In the genomic region with DNA sequence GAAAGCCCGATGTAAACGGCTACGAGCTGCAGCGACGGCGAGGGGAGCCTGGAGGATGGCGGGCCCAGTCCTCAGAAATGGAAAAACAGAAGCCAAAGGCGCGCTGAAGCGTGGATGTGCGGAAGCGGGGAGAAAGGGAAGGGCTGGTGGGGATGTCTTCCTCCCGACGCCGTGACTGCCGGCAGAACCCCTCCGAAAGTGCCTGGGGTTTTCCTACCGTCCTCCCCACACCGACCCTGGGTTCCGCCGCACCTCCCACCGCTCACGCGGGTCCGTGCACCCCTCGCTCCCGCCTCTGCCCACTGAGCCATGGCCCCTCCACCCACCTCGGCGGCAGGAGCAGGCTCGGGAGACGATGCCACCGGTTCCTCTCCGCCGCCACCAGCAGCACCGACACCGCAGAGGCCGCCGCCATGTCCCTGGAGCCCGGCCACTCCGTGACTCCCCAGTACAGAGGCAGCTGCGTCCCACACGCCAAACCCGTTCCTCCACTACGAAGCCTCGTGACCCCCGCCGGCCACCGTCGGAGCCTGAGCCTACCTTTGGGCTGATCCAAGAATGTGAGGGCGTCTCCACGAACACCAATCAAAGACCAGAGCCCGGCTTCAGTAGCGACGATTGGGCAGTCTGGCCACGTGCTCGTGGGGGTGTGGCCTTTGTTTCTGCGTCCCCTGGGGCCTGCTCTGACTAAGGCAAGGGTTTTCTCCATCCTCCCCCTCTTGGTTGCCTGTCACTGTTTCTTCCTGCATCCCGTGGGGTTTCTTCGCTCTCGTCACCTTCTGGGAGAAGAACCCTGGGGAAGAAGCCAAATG, we compare ENCODE assay signal across 1 cellular context.
TF ChIP-seq lines count a peak whose summit lies in the region.

A gene (minus strand): TSS at position 471 of the 812 bp plus-strand sequence. CDS start 56 bp downstream, at position 415.

TF ChIP-seq in HepG2, 621 proteins besides CTCF, POLR2A, EP300 and RAD21 (continued from another document and continues in another):
- peak; percentile 57; the same call in 1 of the 2 replicates for TF ChIP-seq ZNF253 (CRISPR knock-in tag; IDR thresholded peaks at IDR 0.05; ENCODE audit: borderline replicate concordance)
- peak; percentile 73; the same call in 1 of the 2 replicates for TF ChIP-seq ZNF761 (CRISPR knock-in tag; conservative IDR thresholded peaks at IDR 0.05)
- TF ChIP-seq MLLT10 (CRISPR knock-in tag; IDR thresholded peaks at IDR 0.05), result no peak
- TF ChIP-seq, protein P1, sequence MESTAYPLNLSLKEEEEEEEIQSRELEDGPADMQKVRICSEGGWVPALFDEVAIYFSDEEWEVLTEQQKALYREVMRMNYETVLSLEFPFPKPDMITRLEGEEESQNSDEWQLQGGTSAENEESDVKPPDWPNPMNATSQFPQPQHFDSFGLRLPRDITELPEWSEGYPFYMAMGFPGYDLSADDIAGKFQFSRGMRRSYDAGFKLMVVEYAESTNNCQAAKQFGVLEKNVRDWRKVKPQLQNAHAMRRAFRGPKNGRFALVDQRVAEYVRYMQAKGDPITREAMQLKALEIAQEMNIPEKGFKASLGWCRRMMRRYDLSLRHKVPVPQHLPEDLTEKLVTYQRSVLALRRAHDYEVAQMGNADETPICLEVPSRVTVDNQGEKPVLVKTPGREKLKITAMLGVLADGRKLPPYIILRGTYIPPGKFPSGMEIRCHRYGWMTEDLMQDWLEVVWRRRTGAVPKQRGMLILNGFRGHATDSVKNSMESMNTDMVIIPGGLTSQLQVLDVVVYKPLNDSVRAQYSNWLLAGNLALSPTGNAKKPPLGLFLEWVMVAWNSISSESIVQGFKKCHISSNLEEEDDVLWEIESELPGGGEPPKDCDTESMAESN (CRISPR knock-in tag; conservative IDR thresholded peaks at IDR 0.05), result peak; percentile 79
- peak; percentile 71; the same call in 1 of the 2 replicates for TF ChIP-seq ZNF788 (CRISPR knock-in tag; IDR thresholded peaks at IDR 0.05; ENCODE audit: borderline replicate concordance)
- TF ChIP-seq PAX8 (CRISPR knock-in tag; IDR thresholded peaks at IDR 0.05; ENCODE audit: borderline replicate concordance), result no peak
- TF ChIP-seq HMG20B (CRISPR knock-in tag; conservative IDR thresholded peaks at IDR 0.05), result no peak
- no peak for TF ChIP-seq ZNF841 (CRISPR knock-in tag; IDR thresholded peaks at IDR 0.05; ENCODE audit: borderline replicate concordance)
- TF ChIP-seq, protein P2, sequence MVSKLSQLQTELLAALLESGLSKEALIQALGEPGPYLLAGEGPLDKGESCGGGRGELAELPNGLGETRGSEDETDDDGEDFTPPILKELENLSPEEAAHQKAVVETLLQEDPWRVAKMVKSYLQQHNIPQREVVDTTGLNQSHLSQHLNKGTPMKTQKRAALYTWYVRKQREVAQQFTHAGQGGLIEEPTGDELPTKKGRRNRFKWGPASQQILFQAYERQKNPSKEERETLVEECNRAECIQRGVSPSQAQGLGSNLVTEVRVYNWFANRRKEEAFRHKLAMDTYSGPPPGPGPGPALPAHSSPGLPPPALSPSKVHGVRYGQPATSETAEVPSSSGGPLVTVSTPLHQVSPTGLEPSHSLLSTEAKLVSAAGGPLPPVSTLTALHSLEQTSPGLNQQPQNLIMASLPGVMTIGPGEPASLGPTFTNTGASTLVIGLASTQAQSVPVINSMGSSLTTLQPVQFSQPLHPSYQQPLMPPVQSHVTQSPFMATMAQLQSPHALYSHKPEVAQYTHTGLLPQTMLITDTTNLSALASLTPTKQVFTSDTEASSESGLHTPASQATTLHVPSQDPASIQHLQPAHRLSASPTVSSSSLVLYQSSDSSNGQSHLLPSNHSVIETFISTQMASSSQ (IDR thresholded peaks at IDR 0.05; ENCODE audit: low read depth), result no peak
- TF ChIP-seq, protein P2 (CRISPR knock-in tag; IDR thresholded peaks at IDR 0.05; ENCODE audit: borderline replicate concordance), result peak; percentile 61; the same call in 1 of the 2 replicates
- TF ChIP-seq REPIN1 (CRISPR knock-in tag; IDR thresholded peaks at IDR 0.05; ENCODE audit: borderline replicate concordance, low read depth), result peak; percentile 89
- TF ChIP-seq, protein P3, sequence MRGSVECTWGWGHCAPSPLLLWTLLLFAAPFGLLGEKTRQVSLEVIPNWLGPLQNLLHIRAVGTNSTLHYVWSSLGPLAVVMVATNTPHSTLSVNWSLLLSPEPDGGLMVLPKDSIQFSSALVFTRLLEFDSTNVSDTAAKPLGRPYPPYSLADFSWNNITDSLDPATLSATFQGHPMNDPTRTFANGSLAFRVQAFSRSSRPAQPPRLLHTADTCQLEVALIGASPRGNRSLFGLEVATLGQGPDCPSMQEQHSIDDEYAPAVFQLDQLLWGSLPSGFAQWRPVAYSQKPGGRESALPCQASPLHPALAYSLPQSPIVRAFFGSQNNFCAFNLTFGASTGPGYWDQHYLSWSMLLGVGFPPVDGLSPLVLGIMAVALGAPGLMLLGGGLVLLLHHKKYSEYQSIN (CRISPR knock-in tag; IDR thresholded peaks at IDR 0.05; ENCODE audit: borderline replicate concordance), result no peak
- TF ChIP-seq ZNF616 (CRISPR knock-in tag; IDR thresholded peaks at IDR 0.05; ENCODE audit: low read depth), result peak; percentile 92
- TF ChIP-seq, protein P4, sequence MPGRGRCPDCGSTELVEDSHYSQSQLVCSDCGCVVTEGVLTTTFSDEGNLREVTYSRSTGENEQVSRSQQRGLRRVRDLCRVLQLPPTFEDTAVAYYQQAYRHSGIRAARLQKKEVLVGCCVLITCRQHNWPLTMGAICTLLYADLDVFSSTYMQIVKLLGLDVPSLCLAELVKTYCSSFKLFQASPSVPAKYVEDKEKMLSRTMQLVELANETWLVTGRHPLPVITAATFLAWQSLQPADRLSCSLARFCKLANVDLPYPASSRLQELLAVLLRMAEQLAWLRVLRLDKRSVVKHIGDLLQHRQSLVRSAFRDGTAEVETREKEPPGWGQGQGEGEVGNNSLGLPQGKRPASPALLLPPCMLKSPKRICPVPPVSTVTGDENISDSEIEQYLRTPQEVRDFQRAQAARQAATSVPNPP (CRISPR knock-in tag; IDR thresholded peaks at IDR 0.05), result peak; percentile 90
- peak; percentile 64; the same call in 1 of the 2 replicates for TF ChIP-seq CREB1 (IDR thresholded peaks at IDR 0.05)
- no peak for TF ChIP-seq CREB1 (CRISPR knock-in tag; IDR thresholded peaks at IDR 0.05)
- TF ChIP-seq SMAD3 (CRISPR knock-in tag; IDR thresholded peaks at IDR 0.05), result no peak; the same call in 1 of the 2 replicates
- peak; percentile 26; the same call in 1 of the 2 replicates for TF ChIP-seq ZNF703 (CRISPR knock-in tag; IDR thresholded peaks at IDR 0.05; ENCODE audit: borderline replicate concordance)
- TF ChIP-seq, protein P5, sequence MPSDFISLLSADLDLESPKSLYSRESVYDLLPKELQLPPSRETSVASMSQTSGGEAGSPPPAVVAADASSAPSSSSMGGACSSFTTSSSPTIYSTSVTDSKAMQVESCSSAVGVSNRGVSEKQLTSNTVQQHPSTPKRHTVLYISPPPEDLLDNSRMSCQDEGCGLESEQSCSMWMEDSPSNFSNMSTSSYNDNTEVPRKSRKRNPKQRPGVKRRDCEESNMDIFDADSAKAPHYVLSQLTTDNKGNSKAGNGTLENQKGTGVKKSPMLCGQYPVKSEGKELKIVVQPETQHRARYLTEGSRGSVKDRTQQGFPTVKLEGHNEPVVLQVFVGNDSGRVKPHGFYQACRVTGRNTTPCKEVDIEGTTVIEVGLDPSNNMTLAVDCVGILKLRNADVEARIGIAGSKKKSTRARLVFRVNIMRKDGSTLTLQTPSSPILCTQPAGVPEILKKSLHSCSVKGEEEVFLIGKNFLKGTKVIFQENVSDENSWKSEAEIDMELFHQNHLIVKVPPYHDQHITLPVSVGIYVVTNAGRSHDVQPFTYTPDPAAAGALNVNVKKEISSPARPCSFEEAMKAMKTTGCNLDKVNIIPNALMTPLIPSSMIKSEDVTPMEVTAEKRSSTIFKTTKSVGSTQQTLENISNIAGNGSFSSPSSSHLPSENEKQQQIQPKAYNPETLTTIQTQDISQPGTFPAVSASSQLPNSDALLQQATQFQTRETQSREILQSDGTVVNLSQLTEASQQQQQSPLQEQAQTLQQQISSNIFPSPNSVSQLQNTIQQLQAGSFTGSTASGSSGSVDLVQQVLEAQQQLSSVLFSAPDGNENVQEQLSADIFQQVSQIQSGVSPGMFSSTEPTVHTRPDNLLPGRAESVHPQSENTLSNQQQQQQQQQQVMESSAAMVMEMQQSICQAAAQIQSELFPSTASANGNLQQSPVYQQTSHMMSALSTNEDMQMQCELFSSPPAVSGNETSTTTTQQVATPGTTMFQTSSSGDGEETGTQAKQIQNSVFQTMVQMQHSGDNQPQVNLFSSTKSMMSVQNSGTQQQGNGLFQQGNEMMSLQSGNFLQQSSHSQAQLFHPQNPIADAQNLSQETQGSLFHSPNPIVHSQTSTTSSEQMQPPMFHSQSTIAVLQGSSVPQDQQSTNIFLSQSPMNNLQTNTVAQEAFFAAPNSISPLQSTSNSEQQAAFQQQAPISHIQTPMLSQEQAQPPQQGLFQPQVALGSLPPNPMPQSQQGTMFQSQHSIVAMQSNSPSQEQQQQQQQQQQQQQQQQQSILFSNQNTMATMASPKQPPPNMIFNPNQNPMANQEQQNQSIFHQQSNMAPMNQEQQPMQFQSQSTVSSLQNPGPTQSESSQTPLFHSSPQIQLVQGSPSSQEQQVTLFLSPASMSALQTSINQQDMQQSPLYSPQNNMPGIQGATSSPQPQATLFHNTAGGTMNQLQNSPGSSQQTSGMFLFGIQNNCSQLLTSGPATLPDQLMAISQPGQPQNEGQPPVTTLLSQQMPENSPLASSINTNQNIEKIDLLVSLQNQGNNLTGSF (CRISPR knock-in tag; IDR thresholded peaks at IDR 0.05), result no peak
- no peak for TF ChIP-seq MAFG (CRISPR knock-in tag; IDR thresholded peaks at IDR 0.05)
- peak; percentile 75 for TF ChIP-seq MED1 (CRISPR knock-in tag; IDR thresholded peaks at IDR 0.05)
- TF ChIP-seq ZNF501 (CRISPR knock-in tag; IDR thresholded peaks at IDR 0.05), result peak; percentile 97
- no peak for TF ChIP-seq SUZ12 (IDR thresholded peaks at IDR 0.05; ENCODE audit: low read depth, low read length)
- TF ChIP-seq ZBTB7A (CRISPR knock-in tag; IDR thresholded peaks at IDR 0.05), result no peak
- peak; percentile 100 for TF ChIP-seq ZMYM4 (CRISPR knock-in tag; IDR thresholded peaks at IDR 0.05)
- TF ChIP-seq NR1H2 (CRISPR knock-in tag; IDR thresholded peaks at IDR 0.05; ENCODE audit: borderline replicate concordance, low read depth), result no peak
- peak; percentile 65 for TF ChIP-seq FOSL2 (CRISPR knock-in tag; IDR thresholded peaks at IDR 0.05)
- TF ChIP-seq ZNF430 (CRISPR knock-in tag; IDR thresholded peaks at IDR 0.05), result peak; percentile 69; the same call in 1 of the 2 replicates
- TF ChIP-seq ZNF101 (CRISPR knock-in tag; IDR thresholded peaks at IDR 0.05; ENCODE audit: borderline replicate concordance, low read depth), result no peak
- peak; percentile 98 for TF ChIP-seq KAT7 (CRISPR knock-in tag; IDR thresholded peaks at IDR 0.05; ENCODE audit: borderline replicate concordance)
- TF ChIP-seq, protein P6, sequence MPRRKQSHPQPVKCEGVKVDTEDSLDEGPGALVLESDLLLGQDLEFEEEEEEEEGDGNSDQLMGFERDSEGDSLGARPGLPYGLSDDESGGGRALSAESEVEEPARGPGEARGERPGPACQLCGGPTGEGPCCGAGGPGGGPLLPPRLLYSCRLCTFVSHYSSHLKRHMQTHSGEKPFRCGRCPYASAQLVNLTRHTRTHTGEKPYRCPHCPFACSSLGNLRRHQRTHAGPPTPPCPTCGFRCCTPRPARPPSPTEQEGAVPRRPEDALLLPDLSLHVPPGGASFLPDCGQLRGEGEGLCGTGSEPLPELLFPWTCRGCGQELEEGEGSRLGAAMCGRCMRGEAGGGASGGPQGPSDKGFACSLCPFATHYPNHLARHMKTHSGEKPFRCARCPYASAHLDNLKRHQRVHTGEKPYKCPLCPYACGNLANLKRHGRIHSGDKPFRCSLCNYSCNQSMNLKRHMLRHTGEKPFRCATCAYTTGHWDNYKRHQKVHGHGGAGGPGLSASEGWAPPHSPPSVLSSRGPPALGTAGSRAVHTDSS (CRISPR knock-in tag; conservative IDR thresholded peaks at IDR 0.05), result no peak
- TF ChIP-seq TCF7 (IDR thresholded peaks at IDR 0.05; ENCODE audit: low read depth), result no peak
- TF ChIP-seq FOXC1 (CRISPR knock-in tag; IDR thresholded peaks at IDR 0.05; ENCODE audit: borderline replicate concordance), result 0 out of 2 replicates have a peak, but pooled peaks have one; percentile 71
- TF ChIP-seq, protein P7, sequence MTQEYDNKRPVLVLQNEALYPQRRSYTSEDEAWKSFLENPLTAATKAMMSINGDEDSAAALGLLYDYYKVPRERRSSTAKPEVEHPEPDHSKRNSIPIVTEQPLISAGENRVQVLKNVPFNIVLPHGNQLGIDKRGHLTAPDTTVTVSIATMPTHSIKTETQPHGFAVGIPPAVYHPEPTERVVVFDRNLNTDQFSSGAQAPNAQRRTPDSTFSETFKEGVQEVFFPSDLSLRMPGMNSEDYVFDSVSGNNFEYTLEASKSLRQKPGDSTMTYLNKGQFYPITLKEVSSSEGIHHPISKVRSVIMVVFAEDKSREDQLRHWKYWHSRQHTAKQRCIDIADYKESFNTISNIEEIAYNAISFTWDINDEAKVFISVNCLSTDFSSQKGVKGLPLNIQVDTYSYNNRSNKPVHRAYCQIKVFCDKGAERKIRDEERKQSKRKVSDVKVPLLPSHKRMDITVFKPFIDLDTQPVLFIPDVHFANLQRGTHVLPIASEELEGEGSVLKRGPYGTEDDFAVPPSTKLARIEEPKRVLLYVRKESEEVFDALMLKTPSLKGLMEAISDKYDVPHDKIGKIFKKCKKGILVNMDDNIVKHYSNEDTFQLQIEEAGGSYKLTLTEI (CRISPR knock-in tag; conservative IDR thresholded peaks at IDR 0.05), result no peak
- no peak; the same call in 1 of the 2 replicates for TF ChIP-seq ZNF460 (CRISPR knock-in tag; IDR thresholded peaks at IDR 0.05; ENCODE audit: borderline replicate concordance)
- 0 out of 2 replicates have a peak, but pooled peaks have one; percentile 46 for TF ChIP-seq ZBTB7B (CRISPR knock-in tag; IDR thresholded peaks at IDR 0.05)
- peak; percentile 63; the same call in 1 of the 2 replicates for TF ChIP-seq GTF3A (CRISPR knock-in tag; conservative IDR thresholded peaks at IDR 0.05)
- no peak for TF ChIP-seq ZKSCAN8 (CRISPR knock-in tag; IDR thresholded peaks at IDR 0.05; ENCODE audit: borderline replicate concordance)
- TF ChIP-seq KDM2A (CRISPR knock-in tag; IDR thresholded peaks at IDR 0.05; ENCODE audit: borderline replicate concordance, low read depth), result peak; percentile 84; the same call in 1 of the 2 replicates
- 0 out of 2 replicates have a peak, but pooled peaks have one; percentile 14 for TF ChIP-seq ZNF563 (CRISPR knock-in tag; IDR thresholded peaks at IDR 0.05)
- no peak for TF ChIP-seq U2AF1 (optimal IDR thresholded peaks at IDR 0.05; ENCODE audit: low read depth, low read length)
- TF ChIP-seq ZNF232 (CRISPR knock-in tag; IDR thresholded peaks at IDR 0.05; ENCODE audit: borderline replicate concordance), result peak; percentile 50; the same call in 1 of the 2 replicates
